In genomic region chr6:146598785-146599405, GRCh38 we compare ENCODE assay signal across 8 cellular contexts. TPM values are rescaled to one million over a fixed set of nuclear protein-coding genes. Genes with fewer than 3 reads are reported as not detected.
DNase-seq lines count a peak whose midpoint lies in the region; ATAC-seq lines count a peak whose summit lies in the region.

Gene ADGB, plus strand, starts transcription at chr6:146598972. Its CDS starts 69 bp downstream, at chr6:146599041.

- no peaks in the 10 kb centered on the region for H3K79me1 ChIP-seq in neuronal stem cell (ENCODE audit: low read depth, low read length)

- no peak within 1 kb of the TSS for H3K27ac ChIP-seq in neuronal stem cell (replicated peaks; ENCODE audit: low read length)

- no CpG with 5 or more reads among the region's 32 CpGs for WGBS in neuronal stem cell (ENCODE audit: extremely low coverage in 2 of 2, insufficient read length in 2 of 2, insufficient replicate concordance in 1 of 2), 2 donors

- H3K4me1 Mint-ChIP-seq in activated naive CD8-positive, alpha-beta T cell (ENCODE audit: low read depth): peaks cover 10% of the 10 kb centered on the region

- H2AK5ac ChIP-seq in neuronal stem cell (ENCODE audit: low read depth, low read length): no peak within 1 kb of the TSS

- peak; percentile 91 for ATAC-seq in Right ventricle myocardium superior (ENCODE audit: poor library complexity)
- no peak for ATAC-seq in HG02981 (IDR thresholded peaks at IDR 0.05; ENCODE audit: unreplicated experiment)
- ATAC-seq in HG02852 (IDR thresholded peaks at IDR 0.05; ENCODE audit: unreplicated experiment): no peak

- no peak within 1 kb of the TSS for H2BK120ac ChIP-seq in neuronal stem cell (ENCODE audit: low read depth, low read length)

- no peak within 1 kb of the TSS for H4K8ac ChIP-seq in neuronal stem cell (ENCODE audit: low read depth, low read length)

- H3K4me1 ChIP-seq in neuronal stem cell (ENCODE audit: control insufficient read depth in 2 of 2, insufficient read depth in 1 of 2, low read depth in 1 of 2, low read length in 2 of 2): peaks cover 0 to 3% of the 10 kb centered on the region in 2 donors

- peak within 1 kb of the TSS; percentile 38 for H3K4me3 Mint-ChIP-seq in activated naive CD8-positive, alpha-beta T cell

- peak within 1 kb of the TSS; percentile 65 for H3K4me2 ChIP-seq in neuronal stem cell (ENCODE audit: insufficient read depth, low read length, poor library complexity, severe bottlenecking)

- H3K27me3 ChIP-seq in neuronal stem cell (ENCODE audit: control insufficient read depth in 3 of 3, insufficient read depth in 3 of 3, low read depth in 1 of 3, low read length in 3 of 3): peaks cover 0 to 2% (median 0%) of the 10 kb centered on the region in 3 experiments

- no peak within 1 kb of the TSS for H2BK15ac ChIP-seq in neuronal stem cell (ENCODE audit: low read length)

- no peak within 1 kb of the TSS for H2BK5ac ChIP-seq in neuronal stem cell (ENCODE audit: low read length)

- peak within 1 kb of the TSS; percentile 76 for H3K18ac ChIP-seq in neuronal stem cell (ENCODE audit: low read length)

- H3K36me3 Mint-ChIP-seq in activated naive CD8-positive, alpha-beta T cell: no peaks in the 10 kb centered on the region

- peak within 1 kb of the TSS; percentile 91 for H2AFZ ChIP-seq in neuronal stem cell (ENCODE audit: low read length)

- no peaks in the 10 kb centered on the region for H3K9me3 Mint-ChIP-seq in activated naive CD8-positive, alpha-beta T cell (ENCODE audit: low read depth)

- H3K9ac ChIP-seq in neuronal stem cell (ENCODE audit: low read depth, low read length, poor library complexity): no peak within 1 kb of the TSS

- peaks cover 15% of the 10 kb centered on the region for H3K27me3 Mint-ChIP-seq in activated naive CD8-positive, alpha-beta T cell

- intact Hi-C loops in Right ventricle myocardium superior (cut with DNase I): no loop called here

- no peak within 1 kb of the TSS for H3K27ac Mint-ChIP-seq in activated naive CD8-positive, alpha-beta T cell

- H3K4me3 ChIP-seq in neuronal stem cell (ENCODE audit: low read length in 2 of 2): peak within 1 kb of the TSS; percentile 49 to 74

- H4K91ac ChIP-seq in neuronal stem cell (ENCODE audit: low read depth, low read length, poor library complexity): no peak within 1 kb of the TSS

- H3K36me3 ChIP-seq in neuronal stem cell (replicated peaks in 1 of 2; ENCODE audit: control insufficient read depth in 2 of 2, insufficient read depth in 2 of 2, low read length in 2 of 2): no peaks in the 10 kb centered on the region

- H2BK12ac ChIP-seq in neuronal stem cell (ENCODE audit: low read length): no peak within 1 kb of the TSS

- in situ Hi-C loops in G401 (cut with HindIII; ENCODE audit: low sequenced_read_pairs): no loop called here

- H3K9me3 ChIP-seq in neuronal stem cell (replicated peaks in 1 of 2; ENCODE audit: control insufficient read depth in 2 of 2, insufficient read depth in 1 of 2, low read depth in 1 of 2, low read length in 2 of 2): no peaks in the 10 kb centered on the region

- H3K4ac ChIP-seq in neuronal stem cell (ENCODE audit: low read length): no peak within 1 kb of the TSS

- H3K14ac ChIP-seq in neuronal stem cell (ENCODE audit: low read length): no peak within 1 kb of the TSS

- no peak within 1 kb of the TSS for H3K23ac ChIP-seq in neuronal stem cell (ENCODE audit: low read depth, low read length, poor library complexity)

- DNase-seq in G401 (ENCODE audit: low spot score) (peak; percentile 43), Kasumi-1 (lab: John Stamatoyannopoulos, UW) (peak; percentile 24 to 30), Right ventricle myocardium superior (peak; percentile 84), neuronal stem cell (ENCODE audit: low spot score) (peak; percentile 69), NCI-H128 (lab: John Stamatoyannopoulos, UW; ENCODE audit: unreplicated experiment) (no peak)

RNA-seq across cellular contexts. Expression of gene ADGB, which starts in this region (rescaled TPM):
- not detected in 2 replicates for total RNA-seq in G401 (2014; rRNA removed; shearing (Covaris generic))
- total RNA-seq in Right ventricle myocardium superior: not detected
- 0.01 TPM for polyA plus RNA-seq in neuronal stem cell (2013, experiment 1 of 2)
- 0.04 TPM for polyA plus RNA-seq in neuronal stem cell (2013, experiment 2 of 2)

Comparison
In these comparisons a context has a peak if more than half of its experiments do, and no peak if none do; other contexts are left out.
1. Peak in DNase-seq in G401; RNA of the gene not detected or under 1 TPM.
2. Peak in DNase-seq and ATAC-seq in Right ventricle myocardium superior; RNA of the gene not detected or under 1 TPM.